In genomic region chr5:134374234-134374633, GRCh38 we compare ENCODE assay signal across 18 cellular contexts. TPM values are rescaled to one million over a fixed set of nuclear protein-coding genes. Genes with fewer than 3 reads are reported as not detected.
DNase-seq lines count a peak whose midpoint lies in the region; ATAC-seq and TF ChIP-seq lines count a peak whose summit lies in the region.
"Had no signal": no experiment of that assay in that cellular context is flagged by ENCODE, and none has a peak within 500 bp of the region (broad histone marks: within the 10 kb centered on the region; RNA-seq: fewer than 3 reads in every experiment).

No MANE protein-coding gene starts in this region.

- no peak overlapping the region for H3K27ac Mint-ChIP-seq in activated CD4-positive, alpha-beta T cell treated with anti-CD3 and anti-CD28 coated beads, Interleukin-2, amount 10 ng/mL, durations not matched to agents 7 days and 5 days
- H3K27ac Mint-ChIP-seq in chondrocyte (ENCODE audit: unreplicated experiment), result no peak overlapping the region
- H3K27ac Mint-ChIP-seq: activated naive CD8-positive, alpha-beta T cell treated with anti-CD3 and anti-CD28 coated beads, Interleukin-2, amount 10 ng/mL, durations not matched to agents 7 days and 5 days; natural killer cell treated with Interleukin-12 subunit alpha and Interleukin-12 subunit beta and Interleukin-15 and Interleukin-18, amount 100 ng/mL, for 72 hours had no signal

- H3K4me3 ChIP-seq in osteoblast (ENCODE audit: insufficient read depth, low read length), result no peak overlapping the region
- H3K4me3 ChIP-seq: gastroesophageal sphincter had no signal

- H3K4me1 Mint-ChIP-seq in activated CD4-positive, alpha-beta T cell treated with anti-CD3 and anti-CD28 coated beads, Interleukin-2, amount 10 ng/mL, durations not matched to agents 7 days and 5 days, result peaks cover 57% of the 10 kb centered on the region
- peaks cover 33% of the 10 kb centered on the region for H3K4me1 Mint-ChIP-seq in chondrocyte (ENCODE audit: low read depth)

- DNase-seq in activated CD4-positive, alpha-beta T cell treated with anti-CD3 and anti-CD28 coated beads, Interleukin-2, amount 10 ng/mL, durations not matched to agents 7 days and 5 days, result peak; percentile 25
- DNase-seq in activated CD4-positive, alpha-beta T cell treated with anti-CD3 and anti-CD28 coated beads for 1 hour, result no peak
- DNase-seq in M059J (ENCODE audit: low read depth), result peak; percentile 10
- DNase-seq in chondrocyte (ENCODE audit: low spot score), result no peak
- DNase-seq in osteoblast (ENCODE audit: insufficient read length, low spot score, missing footprints), result peak; percentile 18
- DNase-seq in GOT3 (lab: John Stamatoyannopoulos, UW), result no peak
- DNase-seq: ACHN; activated CD4-positive, alpha-beta T cell treated with anti-CD3 and anti-CD28 coated beads, Interleukin-2, amount 50 U/mL, for 1 hour; activated naive CD8-positive, alpha-beta T cell treated with anti-CD3 and anti-CD28 coated beads, Interleukin-2, amount 10 ng/mL, durations not matched to agents 7 days and 5 days; kidney; NCI-H2029; NK-92 treated with Interleukin-12 subunit alpha and Interleukin-12 subunit beta, amount 100 ng/mL, for 24 hours; spleen; SW 1271 had no signal

- ATAC-seq in HG02852 (IDR thresholded peaks at IDR 0.05; ENCODE audit: unreplicated experiment) (no peak), HG03039 (IDR thresholded peaks at IDR 0.05; ENCODE audit: unreplicated experiment) (no peak)
- ATAC-seq: gastroesophageal sphincter; natural killer cell treated with Interleukin-12 subunit alpha and Interleukin-12 subunit beta and Interleukin-15 and Interleukin-18, amount 100 ng/mL, for 72 hours had no signal

- no peaks in the 10 kb centered on the region for H3K9me3 Mint-ChIP-seq in activated CD4-positive, alpha-beta T cell treated with anti-CD3 and anti-CD28 coated beads, Interleukin-2, amount 10 ng/mL, durations not matched to agents 7 days and 5 days
- H3K9me3 Mint-ChIP-seq in chondrocyte (ENCODE audit: low read depth), result no peaks in the 10 kb centered on the region
- H3K9me3 Mint-ChIP-seq: activated naive CD8-positive, alpha-beta T cell treated with anti-CD3 and anti-CD28 coated beads, Interleukin-2, amount 10 ng/mL, durations not matched to agents 7 days and 5 days; natural killer cell treated with Interleukin-12 subunit alpha and Interleukin-12 subunit beta and Interleukin-15 and Interleukin-18, amount 100 ng/mL, for 72 hours had no signal

- H3K4me1 ChIP-seq in osteoblast (ENCODE audit: insufficient read depth, low read length), result peaks cover 17% of the 10 kb centered on the region

- no peaks in the 10 kb centered on the region for H3K27me3 ChIP-seq in osteoblast (ENCODE audit: insufficient read depth, low read length)
- H3K27me3 ChIP-seq: gastroesophageal sphincter, spleen had no signal

- H3K36me3 Mint-ChIP-seq in activated CD4-positive, alpha-beta T cell treated with anti-CD3 and anti-CD28 coated beads, Interleukin-2, amount 10 ng/mL, durations not matched to agents 7 days and 5 days (ENCODE audit: low read depth), result peaks cover 55% of the 10 kb centered on the region
- peaks cover 8% of the 10 kb centered on the region for H3K36me3 Mint-ChIP-seq in chondrocyte (ENCODE audit: low read depth)
- H3K36me3 Mint-ChIP-seq: natural killer cell treated with Interleukin-12 subunit alpha and Interleukin-12 subunit beta and Interleukin-15 and Interleukin-18, amount 100 ng/mL, for 72 hours had no signal

- H3K4me2 ChIP-seq in osteoblast (ENCODE audit: insufficient read depth, low read length), result peak overlapping the region; percentile 13

- no peak overlapping the region for H3K4me3 Mint-ChIP-seq in activated CD4-positive, alpha-beta T cell treated with anti-CD3 and anti-CD28 coated beads, Interleukin-2, amount 10 ng/mL, durations not matched to agents 7 days and 5 days
- H3K4me3 Mint-ChIP-seq in chondrocyte (ENCODE audit: unreplicated experiment), result no peak overlapping the region

- H3K79me2 ChIP-seq in osteoblast (ENCODE audit: insufficient read depth, low read length), result peaks cover 84% of the 10 kb centered on the region

- POLR2A ChIA-PET in activated CD4-positive, alpha-beta T cell treated with anti-CD3 and anti-CD28 coated beads, Interleukin-2, amount 10 ng/mL, durations not matched to agents 7 days and 5 days (lab: Charles Lee), result no interaction called here

- H3K27me3 Mint-ChIP-seq in activated CD4-positive, alpha-beta T cell treated with anti-CD3 and anti-CD28 coated beads, Interleukin-2, amount 10 ng/mL, durations not matched to agents 7 days and 5 days, result peaks cover 2% of the 10 kb centered on the region
- H3K27me3 Mint-ChIP-seq in chondrocyte (ENCODE audit: low read depth), result no peaks in the 10 kb centered on the region
- H3K27me3 Mint-ChIP-seq: activated naive CD8-positive, alpha-beta T cell treated with anti-CD3 and anti-CD28 coated beads, Interleukin-2, amount 10 ng/mL, durations not matched to agents 7 days and 5 days; natural killer cell treated with Interleukin-12 subunit alpha and Interleukin-12 subunit beta and Interleukin-15 and Interleukin-18, amount 100 ng/mL, for 72 hours had no signal

- peaks cover 47% of the 10 kb centered on the region for H4K20me1 ChIP-seq in osteoblast (ENCODE audit: insufficient read depth, low read length)

- peaks cover 28% of the 10 kb centered on the region for H3K36me3 ChIP-seq in osteoblast (ENCODE audit: insufficient read depth, low read length)

- no peak overlapping the region for H2AFZ ChIP-seq in osteoblast (ENCODE audit: low read length)

- H3K9me3 ChIP-seq in osteoblast (ENCODE audit: low read depth, low read length), result no peaks in the 10 kb centered on the region
- H3K9me3 ChIP-seq: gastroesophageal sphincter, spleen had no signal

- peak; percentile 22 for TF ChIP-seq CTCF in chondrocyte (IDR thresholded peaks at IDR 0.05)
- TF ChIP-seq CTCF in osteoblast (IDR thresholded peaks at IDR 0.05; ENCODE audit: extremely low read depth, low read depth, low read length), result no peak

- CTCF ChIA-PET in activated CD4-positive, alpha-beta T cell treated with anti-CD3 and anti-CD28 coated beads, Interleukin-2, amount 10 ng/mL, durations not matched to agents 7 days and 5 days (lab: Charles Lee), result no interaction called here

- H3K27ac ChIP-seq in osteoblast (ENCODE audit: low read depth, low read length), result no peak overlapping the region
- H3K27ac ChIP-seq: gastroesophageal sphincter, spleen had no signal

RNA-seq across cellular contexts. Expression of gene UBE2B, which starts 2.9 kb away (rescaled TPM):
- 10 to 100 TPM; 79.2 to 87.4 TPM for total RNA-seq in activated CD4-positive, alpha-beta T cell treated with anti-CD3 and anti-CD28 coated beads, Interleukin-2, amount 10 ng/mL, durations not matched to agents 7 days and 5 days
- total RNA-seq in M059J (2014; rRNA removed; shearing (Covaris generic)), result 46.0 and 50.0 TPM in 2 replicates
- 87.0 to 102 TPM (median 93.8 TPM) in 3 replicates for total RNA-seq in chondrocyte
- 34.2 and 73.5 TPM in 2 replicates for total RNA-seq in osteoblast

RNA-seq across cellular contexts. Expression of gene CDKL3, which starts 7.3 kb away (rescaled TPM):
- 1 to 10 TPM in 1 of 2 experiments, under 1 TPM in 1; 0.60 to 1.6 TPM for total RNA-seq in activated CD4-positive, alpha-beta T cell treated with anti-CD3 and anti-CD28 coated beads, Interleukin-2, amount 10 ng/mL, durations not matched to agents 7 days and 5 days
- total RNA-seq in M059J (2014; rRNA removed; shearing (Covaris generic)), result 0.17 and 0.94 TPM in 2 replicates
- 1.5 to 4.3 TPM (median 3.7 TPM) in 3 replicates for total RNA-seq in chondrocyte
- total RNA-seq in osteoblast, result 2.7 and 2.9 TPM in 2 replicates

RNA-seq across cellular contexts. Expression of gene CDKN2AIPNL, which starts 37.4 kb away (rescaled TPM):
- total RNA-seq in activated CD4-positive, alpha-beta T cell treated with anti-CD3 and anti-CD28 coated beads, Interleukin-2, amount 10 ng/mL, durations not matched to agents 7 days and 5 days, result 10 to 100 TPM; 24.1 to 27.6 TPM
- total RNA-seq in M059J (2014; rRNA removed; shearing (Covaris generic)), result 29.9 and 37.1 TPM in 2 replicates
- total RNA-seq in chondrocyte (14.8 to 18.9 TPM (median 15.2 TPM) in 3 replicates), osteoblast (17.4 and 20.3 TPM in 2 replicates)

Comparison
In these comparisons a context has a peak if more than half of its experiments do, and no peak if none do; other contexts are left out.
1. DNase-seq: peak in activated CD4-positive, alpha-beta T cell treated with anti-CD3 and anti-CD28 coated beads, Interleukin-2, amount 10 ng/mL, durations not matched to agents 7 days and 5 days (single experiment), M059J (single experiment) and osteoblast (single experiment); none in activated CD4-positive, alpha-beta T cell treated with anti-CD3 and anti-CD28 coated beads for 1 hour (single experiment), chondrocyte (single experiment) and GOT3 (single experiment).